18 cellular contexts compared by ENCODE assay signal in the genomic region with DNA sequence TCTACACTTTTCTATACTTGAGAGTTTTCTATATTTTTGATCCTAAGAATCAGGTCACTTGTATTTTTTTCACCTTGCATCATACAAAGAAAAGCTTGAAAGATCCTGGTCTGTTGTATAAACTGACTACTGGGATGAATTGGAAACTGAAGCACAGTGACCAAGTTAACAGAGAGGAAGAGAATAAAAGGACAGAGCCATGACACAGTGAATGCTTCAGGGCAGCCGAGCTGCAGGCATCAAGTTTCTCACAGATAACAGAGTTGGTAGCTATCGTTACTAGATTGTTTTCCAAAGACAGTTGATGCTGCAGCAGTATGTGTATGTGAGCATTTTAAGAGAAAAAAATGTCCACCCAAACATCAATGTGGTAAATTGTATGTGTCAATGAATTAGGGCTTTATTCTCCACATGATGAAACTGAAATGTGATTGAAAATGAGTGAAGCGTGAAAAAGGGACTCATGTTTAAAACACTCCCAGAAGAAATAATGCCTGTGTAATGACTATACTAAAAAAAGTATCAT.
DNase-seq lines count a peak whose midpoint lies in the region; ATAC-seq and TF ChIP-seq lines count a peak whose summit lies in the region.
"Had no signal": no experiment of that assay in that cellular context is flagged by ENCODE, and none has a peak within 500 bp of the region (broad histone marks: within the 10 kb centered on the region; RNA-seq: fewer than 3 reads in every experiment).

No MANE protein-coding gene starts in this region.

- no peak overlapping the region for H3K4me3 Mint-ChIP-seq in WTC11
- no peak overlapping the region for H3K4me3 Mint-ChIP-seq in activated CD4-positive, alpha-beta T cell treated with anti-CD3 and anti-CD28 coated beads, Interleukin-2, amount 10 ng/mL, durations not matched to agents 24 days and 14 days

- H3K9me3 ChIP-seq in heart left ventricle (peaks cover 0 to 10% (median 0%) of the 10 kb centered on the region in 12 donors), right atrium auricular region (no peaks in the 10 kb centered on the region), right cardiac atrium (ENCODE audit: control insufficient read depth, low read length) (no peaks in the 10 kb centered on the region)
- H3K9me3 ChIP-seq: Caco-2, SJCRH30 had no signal

- no peaks in the 10 kb centered on the region; the same call in 1 of the 2 replicates for H3K36me3 Mint-ChIP-seq in WTC11
- H3K36me3 Mint-ChIP-seq in activated CD4-positive, alpha-beta T cell treated with anti-CD3 and anti-CD28 coated beads, Interleukin-2, amount 10 ng/mL, durations not matched to agents 24 days and 14 days (ENCODE audit: low read depth), result no peaks in the 10 kb centered on the region

- H3K36me3 ChIP-seq in heart left ventricle (no peaks in the 10 kb centered on the region), right atrium auricular region (no peaks in the 10 kb centered on the region)
- H3K36me3 ChIP-seq: SJCRH30 had no signal

- H3K4me1 ChIP-seq in heart left ventricle (peaks cover 0 to 7% (median 0%) of the 10 kb centered on the region in 12 donors), right atrium auricular region (peaks cover 0 to 5% of the 10 kb centered on the region in 2 donors), right cardiac atrium (ENCODE audit: control insufficient read depth, insufficient read depth, low read length) (no peaks in the 10 kb centered on the region)
- H3K4me1 ChIP-seq: Caco-2 had no signal

- H3K27me3 Mint-ChIP-seq in WTC11 (ENCODE audit: low read depth), result no peaks in the 10 kb centered on the region
- H3K27me3 Mint-ChIP-seq in activated CD4-positive, alpha-beta T cell treated with anti-CD3 and anti-CD28 coated beads, Interleukin-2, amount 10 ng/mL, durations not matched to agents 24 days and 14 days, result no peaks in the 10 kb centered on the region

- H3K27me3 ChIP-seq in heart left ventricle (no peaks in the 10 kb centered on the region), right atrium auricular region (no peaks in the 10 kb centered on the region), right cardiac atrium (ENCODE audit: control insufficient read depth, insufficient read depth) (no peaks in the 10 kb centered on the region)
- H3K27me3 ChIP-seq: SJCRH30 had no signal

- peak overlapping the region; percentile 3; the same call in 1 of the 2 replicates for H3K27ac Mint-ChIP-seq in WTC11
- no peak overlapping the region for H3K27ac Mint-ChIP-seq in activated CD4-positive, alpha-beta T cell treated with anti-CD3 and anti-CD28 coated beads, Interleukin-2, amount 10 ng/mL, durations not matched to agents 24 days and 14 days

- no peak for TF ChIP-seq CTCF in heart left ventricle (IDR thresholded peaks at IDR 0.05)
- no peak for TF ChIP-seq CTCF in right atrium auricular region (IDR thresholded peaks at IDR 0.05)
- TF ChIP-seq CTCF in WTC11 (IDR thresholded peaks at IDR 0.05), result no peak

- no peak for TF ChIP-seq POLR2A in heart left ventricle (IDR thresholded peaks at IDR 0.05)

- peaks cover 6% of the 10 kb centered on the region; the same call in 1 of the 2 replicates for H3K9me3 Mint-ChIP-seq in WTC11
- no peaks in the 10 kb centered on the region for H3K9me3 Mint-ChIP-seq in activated CD4-positive, alpha-beta T cell treated with anti-CD3 and anti-CD28 coated beads, Interleukin-2, amount 10 ng/mL, durations not matched to agents 24 days and 14 days

- CTCF ChIA-PET in WTC11 (lab: Charles Lee), result no interaction called here

- intact Hi-C loops in heart left ventricle (cut with DNase I), result no loop called here
- intact Hi-C loops in right cardiac atrium (cut with DNase I), result no loop called here
- intact Hi-C loops in activated CD4-positive, alpha-beta T cell treated with anti-CD3 and anti-CD28 coated beads, Interleukin-2, amount 10 ng/mL, durations not matched to agents 24 days and 14 days (cut with micrococcal nuclease), result no loop called here

- WGBS in heart left ventricle, 4 donors, result 34 to 47% (median 40%) methylated on average over 3 of the region's 3 CpGs
- WGBS in right cardiac atrium, result 31% methylated on average over 3 of the region's 3 CpGs

- peaks cover 5% of the 10 kb centered on the region; the same call in 1 of the 2 replicates for H3K4me1 Mint-ChIP-seq in WTC11
- no peaks in the 10 kb centered on the region for H3K4me1 Mint-ChIP-seq in activated CD4-positive, alpha-beta T cell treated with anti-CD3 and anti-CD28 coated beads, Interleukin-2, amount 10 ng/mL, durations not matched to agents 24 days and 14 days

- H3K27ac ChIP-seq in heart left ventricle (peak overlapping the region in 4 of 12 donors; percentile 11 to 36 (median 28)), right atrium auricular region (peak overlapping the region in 1 of 2 donors; percentile 53), right cardiac atrium (ENCODE audit: low read length) (no peak overlapping the region)
- H3K27ac ChIP-seq: SJCRH30 had no signal

- no peak for DNase-seq in heart left ventricle
- no peak for DNase-seq in right atrium auricular region (ENCODE audit: low spot score)
- DNase-seq in WTC11 (ENCODE audit: low spot score), result no peak
- peak in 1 of 3 donors; percentile 38 for DNase-seq in right cardiac atrium
- DNase-seq in GM19238 (ENCODE audit: insufficient read length, low spot score), result no peak
- no peak for DNase-seq in activated CD4-positive, alpha-beta T cell treated with anti-CD3 and anti-CD28 coated beads, Interleukin-2, amount 10 ng/mL, durations not matched to agents 24 days and 14 days
- DNase-seq in NCI-H2081 (lab: John Stamatoyannopoulos, UW), result no peak
- DNase-seq: ACHN, Caco-2, DMS153, H7, KG1, NCI-H1436 treated with DMSO at 0.1 percent for 48 hours, NCI-H524, RPMI8226, SW 1271 had no signal

- ATAC-seq in heart left ventricle (peak; percentile 63 to 93 (median 76)), WTC11 (no peak; the same call in 1 of the 2 replicates), right cardiac atrium (peak; percentile 65 to 85)
- ATAC-seq: HepG2 had no signal

- no peak overlapping the region for H3K4me3 ChIP-seq in heart left ventricle
- no peak overlapping the region for H3K4me3 ChIP-seq in right atrium auricular region
- H3K4me3 ChIP-seq in right cardiac atrium (ENCODE audit: low read length), result no peak overlapping the region
- H3K4me3 ChIP-seq: SJCRH30 had no signal

- POLR2A ChIA-PET in WTC11 (lab: Charles Lee), result no interaction called here

TF ChIP-seq in WTC11, 78 proteins besides CTCF, POLR2A, EP300 and RAD21 (continues in another document):
- TF ChIP-seq ZNF317 (CRISPR knock-in tag; IDR thresholded peaks at IDR 0.05; ENCODE audit: borderline replicate concordance, low read depth), result no peak
- TF ChIP-seq, protein P1, sequence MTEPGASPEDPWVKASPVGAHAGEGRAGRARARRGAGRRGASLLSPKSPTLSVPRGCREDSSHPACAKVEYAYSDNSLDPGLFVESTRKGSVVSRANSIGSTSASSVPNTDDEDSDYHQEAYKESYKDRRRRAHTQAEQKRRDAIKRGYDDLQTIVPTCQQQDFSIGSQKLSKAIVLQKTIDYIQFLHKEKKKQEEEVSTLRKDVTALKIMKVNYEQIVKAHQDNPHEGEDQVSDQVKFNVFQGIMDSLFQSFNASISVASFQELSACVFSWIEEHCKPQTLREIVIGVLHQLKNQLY (CRISPR knock-in tag; IDR thresholded peaks at IDR 0.05), result no peak
- TF ChIP-seq, protein P2, sequence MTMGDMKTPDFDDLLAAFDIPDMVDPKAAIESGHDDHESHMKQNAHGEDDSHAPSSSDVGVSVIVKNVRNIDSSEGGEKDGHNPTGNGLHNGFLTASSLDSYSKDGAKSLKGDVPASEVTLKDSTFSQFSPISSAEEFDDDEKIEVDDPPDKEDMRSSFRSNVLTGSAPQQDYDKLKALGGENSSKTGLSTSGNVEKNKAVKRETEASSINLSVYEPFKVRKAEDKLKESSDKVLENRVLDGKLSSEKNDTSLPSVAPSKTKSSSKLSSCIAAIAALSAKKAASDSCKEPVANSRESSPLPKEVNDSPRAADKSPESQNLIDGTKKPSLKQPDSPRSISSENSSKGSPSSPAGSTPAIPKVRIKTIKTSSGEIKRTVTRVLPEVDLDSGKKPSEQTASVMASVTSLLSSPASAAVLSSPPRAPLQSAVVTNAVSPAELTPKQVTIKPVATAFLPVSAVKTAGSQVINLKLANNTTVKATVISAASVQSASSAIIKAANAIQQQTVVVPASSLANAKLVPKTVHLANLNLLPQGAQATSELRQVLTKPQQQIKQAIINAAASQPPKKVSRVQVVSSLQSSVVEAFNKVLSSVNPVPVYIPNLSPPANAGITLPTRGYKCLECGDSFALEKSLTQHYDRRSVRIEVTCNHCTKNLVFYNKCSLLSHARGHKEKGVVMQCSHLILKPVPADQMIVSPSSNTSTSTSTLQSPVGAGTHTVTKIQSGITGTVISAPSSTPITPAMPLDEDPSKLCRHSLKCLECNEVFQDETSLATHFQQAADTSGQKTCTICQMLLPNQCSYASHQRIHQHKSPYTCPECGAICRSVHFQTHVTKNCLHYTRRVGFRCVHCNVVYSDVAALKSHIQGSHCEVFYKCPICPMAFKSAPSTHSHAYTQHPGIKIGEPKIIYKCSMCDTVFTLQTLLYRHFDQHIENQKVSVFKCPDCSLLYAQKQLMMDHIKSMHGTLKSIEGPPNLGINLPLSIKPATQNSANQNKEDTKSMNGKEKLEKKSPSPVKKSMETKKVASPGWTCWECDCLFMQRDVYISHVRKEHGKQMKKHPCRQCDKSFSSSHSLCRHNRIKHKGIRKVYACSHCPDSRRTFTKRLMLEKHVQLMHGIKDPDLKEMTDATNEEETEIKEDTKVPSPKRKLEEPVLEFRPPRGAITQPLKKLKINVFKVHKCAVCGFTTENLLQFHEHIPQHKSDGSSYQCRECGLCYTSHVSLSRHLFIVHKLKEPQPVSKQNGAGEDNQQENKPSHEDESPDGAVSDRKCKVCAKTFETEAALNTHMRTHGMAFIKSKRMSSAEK (CRISPR knock-in tag; IDR thresholded peaks at IDR 0.05; ENCODE audit: borderline replicate concordance), result no peak
- TF ChIP-seq, protein P3, sequence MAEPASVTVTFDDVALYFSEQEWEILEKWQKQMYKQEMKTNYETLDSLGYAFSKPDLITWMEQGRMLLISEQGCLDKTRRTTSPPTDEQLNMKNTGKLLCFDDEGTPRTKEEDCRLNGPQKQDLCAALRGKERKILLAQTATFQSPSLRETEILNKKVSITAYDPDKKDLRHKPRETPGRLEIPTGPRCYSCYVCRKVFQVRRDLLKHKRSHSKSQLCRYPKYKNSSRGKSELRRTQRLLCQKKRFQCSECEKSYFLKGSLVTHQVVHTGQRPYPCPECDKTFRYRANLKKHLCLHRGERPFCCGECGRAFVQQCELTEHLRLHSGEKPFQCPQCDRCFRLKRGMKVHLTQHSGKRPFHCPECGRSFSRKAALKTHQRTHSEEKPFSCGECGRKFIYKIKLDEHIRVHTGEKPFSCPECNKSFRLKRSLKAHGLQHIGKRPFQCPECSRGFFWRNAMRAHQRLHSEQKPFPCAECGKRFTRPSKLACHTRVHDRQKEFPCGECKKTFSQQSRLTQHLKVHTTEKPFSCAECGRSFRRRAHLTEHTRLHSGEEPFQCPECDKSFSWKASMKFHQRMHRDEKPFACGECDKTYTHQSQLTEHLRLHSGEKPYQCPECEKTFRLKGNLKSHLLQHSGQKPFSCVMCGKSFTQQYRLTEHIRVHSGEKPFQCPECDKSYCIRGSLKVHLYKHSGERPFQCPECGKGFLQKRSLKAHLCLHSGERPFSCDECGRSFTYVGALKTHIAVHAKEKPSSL (CRISPR knock-in tag; conservative IDR thresholded peaks at IDR 0.05), result no peak
- TF ChIP-seq TP53 (CRISPR knock-in tag; IDR thresholded peaks at IDR 0.05), result no peak
- TF ChIP-seq MYBL2 (CRISPR knock-in tag; IDR thresholded peaks at IDR 0.05), result no peak
